8 cellular contexts compared by ENCODE assay signal in the genomic region with DNA sequence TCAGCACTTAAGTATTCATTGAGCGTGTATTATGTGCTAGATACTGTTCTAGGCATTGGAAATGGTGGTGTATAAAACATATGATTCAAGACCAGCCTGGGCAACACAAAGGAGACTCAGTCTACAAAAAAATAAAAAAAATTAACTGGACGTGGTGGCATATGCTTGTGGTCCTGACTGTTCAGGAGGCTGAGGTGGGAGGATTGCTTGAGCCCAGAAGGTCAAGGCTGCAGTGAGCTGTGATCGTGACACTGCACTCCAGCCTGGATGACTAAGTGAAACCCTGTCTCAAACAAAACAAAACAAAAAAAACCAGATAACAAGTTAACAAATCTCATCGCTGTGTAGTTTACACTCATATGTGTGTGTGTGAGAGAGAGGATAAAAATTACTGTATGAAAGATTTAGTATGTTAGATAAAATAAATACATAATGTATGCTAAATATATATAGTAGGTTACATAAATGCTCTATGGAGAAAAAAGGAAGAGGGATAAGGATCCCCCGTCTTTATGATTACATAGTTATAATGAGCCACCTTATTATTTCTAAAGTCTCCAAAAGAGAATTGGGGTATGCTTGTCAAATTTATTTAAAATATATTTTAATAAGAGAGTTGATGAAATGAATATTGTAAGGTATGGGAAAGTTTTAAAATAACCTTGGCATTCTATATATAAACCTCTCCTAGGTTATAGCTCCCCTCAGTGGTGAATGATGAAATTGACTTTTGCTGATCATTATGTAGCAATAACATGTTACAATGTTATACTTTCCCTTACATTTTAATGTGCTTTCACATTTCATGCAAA.
DNase-seq lines count a peak whose midpoint lies in the region; ATAC-seq and TF ChIP-seq lines count a peak whose summit lies in the region.

No MANE protein-coding gene starts in this region.

- H3K9me3 Mint-ChIP-seq in activated T-helper 2 cell treated with anti-CD3 and anti-CD28 coated beads, Interferon-gamma antibody, Interleukin-2, Interleukin-4, amounts not matched to agents 10 μg/mL and 5 μg/mL and 100 μg/mL, durations not matched to agents 14 hours and 24 hours and 36 hours: no peaks in the 10 kb centered on the region

- no peak for DNase-seq in BJ (ENCODE audit: low read depth)
- peak; percentile 15 for DNase-seq in NCI-H2029 treated with DMSO at 0.1 percent for 48 hours (lab: John Stamatoyannopoulos, UW)
- peak; percentile 40 to 74 (median 73) for DNase-seq in adrenal gland
- peak in 1 of 3 donors; percentile 21 for DNase-seq in right cardiac atrium
- peak; percentile 32 for DNase-seq in testis
- no peak for DNase-seq in lower leg skin (ENCODE audit: low spot score in 2 of 2)
- DNase-seq in activated T-helper 2 cell treated with anti-CD3 and anti-CD28 coated beads, Interferon-gamma antibody, Interleukin-2, Interleukin-4, amounts not matched to agents 10 μg/mL and 5 μg/mL and 100 μg/mL, durations not matched to agents 14 hours and 24 hours and 36 hours (ENCODE audit: low spot score): no peak

- no peak for TF ChIP-seq POLR2A in adrenal gland (IDR thresholded peaks at IDR 0.05)
- TF ChIP-seq POLR2A in testis (IDR thresholded peaks at IDR 0.05): no peak
- TF ChIP-seq POLR2A in lower leg skin (IDR thresholded peaks at IDR 0.05): no peak

- peaks cover 4% of the 10 kb centered on the region for H3K4me1 Mint-ChIP-seq in activated T-helper 2 cell treated with anti-CD3 and anti-CD28 coated beads, Interferon-gamma antibody, Interleukin-2, Interleukin-4, amounts not matched to agents 10 μg/mL and 5 μg/mL and 100 μg/mL, durations not matched to agents 14 hours and 24 hours and 36 hours (ENCODE audit: low read depth)

- H3K4me1 ChIP-seq in adrenal gland (replicated peaks in 1 of 2) (peaks cover 3 to 17% of the 10 kb centered on the region in 2 donors), right cardiac atrium (ENCODE audit: control insufficient read depth, insufficient read depth, low read length) (no peaks in the 10 kb centered on the region), testis (no peaks in the 10 kb centered on the region)

- no peak overlapping the region for H3K27ac Mint-ChIP-seq in activated T-helper 2 cell treated with anti-CD3 and anti-CD28 coated beads, Interferon-gamma antibody, Interleukin-2, Interleukin-4, amounts not matched to agents 10 μg/mL and 5 μg/mL and 100 μg/mL, durations not matched to agents 14 hours and 24 hours and 36 hours

- CTCF ChIA-PET in BJ (lab: Yijun Ruan, JAX): interaction anchor here (0.7 to 7.7 kb wide), 17 partner anchors 10 to 781 kb away, joined by 3 to 72 read pairs (median 3); no protein-coding TSS in a partner anchor

- POLR2A ChIA-PET in BJ (lab: Charles Lee): no interaction called here

- no peaks in the 10 kb centered on the region for H3K36me3 Mint-ChIP-seq in activated T-helper 2 cell treated with anti-CD3 and anti-CD28 coated beads, Interferon-gamma antibody, Interleukin-2, Interleukin-4, amounts not matched to agents 10 μg/mL and 5 μg/mL and 100 μg/mL, durations not matched to agents 14 hours and 24 hours and 36 hours (ENCODE audit: low read depth)

- H3K27me3 ChIP-seq in BJ (ENCODE audit: control insufficient read depth, insufficient read depth, low read length) (no peaks in the 10 kb centered on the region), adrenal gland (no peaks in the 10 kb centered on the region), right cardiac atrium (ENCODE audit: control insufficient read depth, insufficient read depth) (no peaks in the 10 kb centered on the region), testis (no peaks in the 10 kb centered on the region)

- WGBS in adrenal gland, 4 donors: 43 to 52% (median 47%) methylated on average over 5 of the region's 5 CpGs
- 65% methylated on average over 5 of the region's 5 CpGs for WGBS in right cardiac atrium
- 58 to 63% methylated on average over 5 of the region's 5 CpGs for WGBS in testis, 2 donors
- 67 to 70% methylated on average over 5 of the region's 5 CpGs for WGBS in lower leg skin, 2 donors

- H3K4me3 Mint-ChIP-seq in activated T-helper 2 cell treated with anti-CD3 and anti-CD28 coated beads, Interferon-gamma antibody, Interleukin-2, Interleukin-4, amounts not matched to agents 10 μg/mL and 5 μg/mL and 100 μg/mL, durations not matched to agents 14 hours and 24 hours and 36 hours (ENCODE audit: low read depth): no peak overlapping the region

- intact Hi-C loops in adrenal gland (cut with DNase I): loop anchor here (2.0 to 10.0 kb wide), 3 partner anchors 130 to 318 kb away; no protein-coding TSS in a partner anchor
- intact Hi-C loops in right cardiac atrium (cut with DNase I): loop anchor here (2.0 to 5.0 kb wide), 3 partner anchors 67 to 318 kb away; partner anchors contain the start of gene EHBP1 (in 1 of the 4)
- intact Hi-C loops in testis (cut with DNase I; ENCODE audit: low total_unique reads): no loop called here
- intact Hi-C loops in lower leg skin (cut with DNase I; ENCODE audit: low total_unique reads): loop anchor here (5.0 kb wide), 1 partner anchor 317 kb away; no protein-coding TSS in a partner anchor
- intact Hi-C loops in activated T-helper 2 cell treated with anti-CD3 and anti-CD28 coated beads, Interferon-gamma antibody, Interleukin-2, Interleukin-4, amounts not matched to agents 10 μg/mL and 5 μg/mL and 100 μg/mL, durations not matched to agents 14 hours and 24 hours and 36 hours (cut with micrococcal nuclease): loop anchor here (1.0 kb wide), 1 partner anchor 318 kb away; no protein-coding TSS in a partner anchor

- H3K36me3 ChIP-seq in BJ (ENCODE audit: control insufficient read depth, insufficient read depth, low read length) (no peaks in the 10 kb centered on the region), adrenal gland (replicated peaks in 1 of 2) (no peaks in the 10 kb centered on the region), testis (ENCODE audit: low read depth, missing control alignments) (no peaks in the 10 kb centered on the region)

- H3K4me3 ChIP-seq in BJ (ENCODE audit: low read depth, low read length) (no peak overlapping the region), adrenal gland (no peak overlapping the region), right cardiac atrium (ENCODE audit: low read length) (no peak overlapping the region), testis (no peak overlapping the region), lower leg skin (ENCODE audit: low read depth, poor library complexity, severe bottlenecking) (no peak overlapping the region)

- H3K27ac ChIP-seq in adrenal gland: peak overlapping the region in 1 of 5 donors; percentile 50
- no peak overlapping the region for H3K27ac ChIP-seq in right cardiac atrium (ENCODE audit: low read length)
- no peak overlapping the region for H3K27ac ChIP-seq in testis

- ATAC-seq in GM18907 (IDR thresholded peaks at IDR 0.05; ENCODE audit: unreplicated experiment): peak; percentile 71
- peak; percentile 62 to 71 for ATAC-seq in right cardiac atrium

- TF ChIP-seq CTCF in BJ (IDR thresholded peaks at IDR 0.05; ENCODE audit: insufficient read depth, low read depth, low read length) (peak; percentile 58), adrenal gland (IDR thresholded peaks at IDR 0.05) (peak; percentile 62 to 94 (median 84)), testis (IDR thresholded peaks at IDR 0.05) (peak; percentile 32 to 84 (median 56)), lower leg skin (IDR thresholded peaks at IDR 0.05) (peak in 1 of 3 donors; percentile 59)

- H3K9me3 ChIP-seq in adrenal gland (replicated peaks in 1 of 3) (no peaks in the 10 kb centered on the region), right cardiac atrium (ENCODE audit: control insufficient read depth, low read length) (no peaks in the 10 kb centered on the region), testis (no peaks in the 10 kb centered on the region)

- no peaks in the 10 kb centered on the region for H3K27me3 Mint-ChIP-seq in activated T-helper 2 cell treated with anti-CD3 and anti-CD28 coated beads, Interferon-gamma antibody, Interleukin-2, Interleukin-4, amounts not matched to agents 10 μg/mL and 5 μg/mL and 100 μg/mL, durations not matched to agents 14 hours and 24 hours and 36 hours (ENCODE audit: low read depth)

Comparison
In these comparisons a context has a peak if more than half of its experiments do, and no peak if none do; other contexts are left out.
1. DNase-seq: peak in NCI-H2029 treated with DMSO at 0.1 percent for 48 hours (single experiment), adrenal gland (7 of 7) and testis (single experiment); none in BJ (single experiment), lower leg skin (0 of 2) and activated T-helper 2 cell treated with anti-CD3 and anti-CD28 coated beads, Interferon-gamma antibody, Interleukin-2, Interleukin-4, amounts not matched to agents 10 μg/mL and 5 μg/mL and 100 μg/mL, durations not matched to agents 14 hours and 24 hours and 36 hours (single experiment).